13 cellular contexts compared by ENCODE assay signal in genomic region chr6:153058909-153059308, GRCh38.
"Had no signal": no experiment of that assay in that cellular context is flagged by ENCODE, and none has a peak within 500 bp of the region (broad histone marks: within the 10 kb centered on the region; RNA-seq: fewer than 3 reads in every experiment).

No MANE protein-coding gene starts in this region.

- H3K4me3 ChIP-seq: adrenal gland, body of pancreas, heart left ventricle, mucosa of descending colon, spleen, tibial nerve had no signal

- H3K4me1 ChIP-seq: adrenal gland, body of pancreas, foreskin keratinocyte, heart left ventricle, spleen, tibial nerve had no signal

- H3K27me3 ChIP-seq: adrenal gland, body of pancreas, foreskin keratinocyte, heart left ventricle, tibial nerve had no signal

- H3K36me3 ChIP-seq: adrenal gland, heart left ventricle, spleen, tibial nerve had no signal

- H3K27ac ChIP-seq: adrenal gland, body of pancreas, foreskin keratinocyte, heart left ventricle, spleen, tibial nerve had no signal

- H3K9me3 ChIP-seq: adrenal gland, body of pancreas, mucosa of descending colon had no signal

- ATAC-seq: body of pancreas; heart left ventricle; sciatic nerve; stimulated activated memory B cell treated with anti-CD40 and anti-IgM and Interleukin-4, amounts not matched to agents 10 μg/mL and 1 μg/mL and 100 μg/mL, for 72 hours; T-helper 17 cell had no signal

- DNase-seq: activated naive CD4-positive, alpha-beta T cell treated with anti-CD3 and anti-CD28 coated beads, Interleukin-2, amount 50 U/mL, for 16 hours; adrenal gland; body of pancreas; heart left ventricle; mucosa of descending colon; natural killer cell; spleen; stimulated activated CD4-positive, alpha-beta T cell treated with anti-CD3 and anti-CD28 coated beads, Interleukin-1b, Interleukin-23, amount 100 ng/mL, for 48 hours; T-helper 17 cell had no signal
